In genomic region chr17:62565817-62566216, GRCh38 we compare ENCODE assay signal across 11 cellular contexts.
DNase-seq lines count a peak whose midpoint lies in the region; ATAC-seq and TF ChIP-seq lines count a peak whose summit lies in the region.
"Had no signal": no experiment of that assay in that cellular context is flagged by ENCODE, and none has a peak within 500 bp of the region (broad histone marks: within the 10 kb centered on the region; RNA-seq: fewer than 3 reads in every experiment).

No MANE protein-coding gene starts in this region.

- no peaks in the 10 kb centered on the region for H3K9me3 ChIP-seq in adipocyte (ENCODE audit: control insufficient read depth, low read length)
- no peaks in the 10 kb centered on the region for H3K9me3 ChIP-seq in left ventricle myocardium inferior (replicated peaks)
- H3K9me3 ChIP-seq: prostate gland had no signal

- peaks cover 14% of the 10 kb centered on the region for H3K4me1 Mint-ChIP-seq in activated T-helper 2 cell treated with anti-CD3 and anti-CD28 coated beads, Interferon-gamma antibody, Interleukin-2, Interleukin-4, amounts not matched to agents 10 μg/mL and 5 μg/mL and 100 μg/mL, durations not matched to agents 14 hours and 24 hours and 36 hours (ENCODE audit: low read depth)

- H3K27ac Mint-ChIP-seq in activated T-helper 2 cell treated with anti-CD3 and anti-CD28 coated beads, Interferon-gamma antibody, Interleukin-2, Interleukin-4, amounts not matched to agents 10 μg/mL and 5 μg/mL and 100 μg/mL, durations not matched to agents 14 hours and 24 hours and 36 hours = no peak overlapping the region

- no peak overlapping the region for H3K4me3 Mint-ChIP-seq in activated T-helper 2 cell treated with anti-CD3 and anti-CD28 coated beads, Interferon-gamma antibody, Interleukin-2, Interleukin-4, amounts not matched to agents 10 μg/mL and 5 μg/mL and 100 μg/mL, durations not matched to agents 14 hours and 24 hours and 36 hours (ENCODE audit: low read depth)

- H3K36me3 ChIP-seq in adipocyte (ENCODE audit: control insufficient read depth, insufficient read depth, low read length, severe bottlenecking) (peaks cover 46% of the 10 kb centered on the region), left ventricle myocardium inferior (peaks cover 43% of the 10 kb centered on the region)
- H3K36me3 ChIP-seq: prostate gland had no signal

- DNase-seq in AG08396 (ENCODE audit: low spot score) (peak; percentile 41), HPDE6-E6E7 (ENCODE audit: extremely low spot score) (peak; percentile 47), adipocyte (ENCODE audit: low read depth) (peak; percentile 46), glomerular visceral epithelial cell (ENCODE audit: extremely low spot score) (peak; percentile 28), left ventricle myocardium inferior (no peak), NCI-H1417 treated with DMSO at 0.1 percent for 48 hours (lab: John Stamatoyannopoulos, UW) (no peak)
- no peak for DNase-seq in activated T-helper 2 cell treated with anti-CD3 and anti-CD28 coated beads, Interferon-gamma antibody, Interleukin-2, Interleukin-4, amounts not matched to agents 10 μg/mL and 5 μg/mL and 100 μg/mL, durations not matched to agents 14 hours and 24 hours and 36 hours (ENCODE audit: low spot score)
- DNase-seq: amygdala; effector memory CD4-positive, alpha-beta T cell had no signal

- no peak for ATAC-seq in HG03108 (IDR thresholded peaks at IDR 0.05; ENCODE audit: unreplicated experiment)

- H3K4me3 ChIP-seq in adipocyte (ENCODE audit: low read length) (no peak overlapping the region), left ventricle myocardium inferior (no peak overlapping the region)
- H3K4me3 ChIP-seq: prostate gland had no signal

- peaks cover 20% of the 10 kb centered on the region for H3K4me1 ChIP-seq in adipocyte (ENCODE audit: control insufficient read depth, insufficient read depth, low read length)
- peaks cover 5% of the 10 kb centered on the region for H3K4me1 ChIP-seq in left ventricle myocardium inferior
- H3K4me1 ChIP-seq: prostate gland had no signal

- peaks cover 6% of the 10 kb centered on the region for H3K9me3 Mint-ChIP-seq in activated T-helper 2 cell treated with anti-CD3 and anti-CD28 coated beads, Interferon-gamma antibody, Interleukin-2, Interleukin-4, amounts not matched to agents 10 μg/mL and 5 μg/mL and 100 μg/mL, durations not matched to agents 14 hours and 24 hours and 36 hours

- H3K27me3 Mint-ChIP-seq in activated T-helper 2 cell treated with anti-CD3 and anti-CD28 coated beads, Interferon-gamma antibody, Interleukin-2, Interleukin-4, amounts not matched to agents 10 μg/mL and 5 μg/mL and 100 μg/mL, durations not matched to agents 14 hours and 24 hours and 36 hours (ENCODE audit: low read depth) = no peaks in the 10 kb centered on the region

- H3K27ac ChIP-seq in left ventricle myocardium inferior (replicated peaks) = no peak overlapping the region
- H3K27ac ChIP-seq: prostate gland had no signal

- H3K27me3 ChIP-seq in adipocyte (replicated peaks; ENCODE audit: control insufficient read depth, insufficient read depth, low read length) (no peaks in the 10 kb centered on the region), left ventricle myocardium inferior (ENCODE audit: low read depth) (no peaks in the 10 kb centered on the region)

- intact Hi-C loops in left ventricle myocardium inferior (cut with micrococcal nuclease) = no loop called here
- intact Hi-C loops in activated T-helper 2 cell treated with anti-CD3 and anti-CD28 coated beads, Interferon-gamma antibody, Interleukin-2, Interleukin-4, amounts not matched to agents 10 μg/mL and 5 μg/mL and 100 μg/mL, durations not matched to agents 14 hours and 24 hours and 36 hours (cut with micrococcal nuclease) = no loop called here

- H3K9ac ChIP-seq in adipocyte (ENCODE audit: low read length) = no peak overlapping the region

- peaks cover 75% of the 10 kb centered on the region for H3K36me3 Mint-ChIP-seq in activated T-helper 2 cell treated with anti-CD3 and anti-CD28 coated beads, Interferon-gamma antibody, Interleukin-2, Interleukin-4, amounts not matched to agents 10 μg/mL and 5 μg/mL and 100 μg/mL, durations not matched to agents 14 hours and 24 hours and 36 hours (ENCODE audit: low read depth)

- TF ChIP-seq CTCF in left ventricle myocardium inferior (IDR thresholded peaks at IDR 0.05; ENCODE audit: borderline replicate concordance) = no peak

Comparison
In these comparisons a context has a peak if more than half of its experiments do, and no peak if none do; other contexts are left out.
1. DNase-seq: peak in AG08396 (single experiment), HPDE6-E6E7 (single experiment), adipocyte (single experiment) and glomerular visceral epithelial cell (single experiment); none in left ventricle myocardium inferior (single experiment), NCI-H1417 treated with DMSO at 0.1 percent for 48 hours (single experiment) and activated T-helper 2 cell treated with anti-CD3 and anti-CD28 coated beads, Interferon-gamma antibody, Interleukin-2, Interleukin-4, amounts not matched to agents 10 μg/mL and 5 μg/mL and 100 μg/mL, durations not matched to agents 14 hours and 24 hours and 36 hours (single experiment).